Comparison of ENCODE assay signal across 23 cellular contexts in the genomic region with DNA sequence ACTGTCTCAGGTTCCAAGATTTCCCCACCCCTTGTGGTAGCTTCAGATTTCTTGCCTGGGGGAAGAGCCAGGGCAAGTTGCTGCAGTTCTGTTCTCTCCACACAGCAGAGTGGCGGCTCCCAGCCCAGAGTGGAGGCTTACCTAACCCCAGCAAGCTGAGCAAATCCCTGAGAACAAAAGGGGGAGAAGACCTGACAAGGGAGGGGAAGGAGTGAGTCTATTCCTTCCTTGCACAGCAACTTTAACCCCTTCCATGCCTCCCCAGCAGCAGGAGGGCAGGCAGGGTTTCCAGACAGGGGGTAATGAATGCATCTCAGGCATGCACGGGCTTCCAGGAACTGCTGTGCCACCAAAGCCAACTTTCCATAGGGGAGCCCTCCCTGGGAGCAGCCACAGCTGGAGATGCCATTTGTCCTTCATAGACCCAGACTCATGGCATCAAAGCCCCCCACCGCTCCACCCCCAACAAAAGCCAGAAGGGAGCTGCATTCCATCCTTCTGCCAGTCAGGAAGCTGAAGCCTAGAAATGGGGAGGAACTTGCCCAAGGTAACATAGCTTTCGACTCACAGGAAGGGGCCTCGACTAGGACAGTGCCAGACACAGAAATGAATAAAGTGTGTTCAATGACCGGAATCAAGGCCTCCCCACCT. TPM values are rescaled to one million over a fixed set of nuclear protein-coding genes. Genes with fewer than 3 reads are reported as not detected.
A peak's percentile ranks its signal among the peaks of the same experiment; 100 is the strongest.
DNase-seq lines count a peak whose midpoint lies in the region; ATAC-seq and TF ChIP-seq lines count a peak whose summit lies in the region.
"Had no signal": no experiment of that assay in that cellular context is flagged by ENCODE, and none has a peak within 500 bp of the region (broad histone marks: within the 10 kb centered on the region; RNA-seq: fewer than 3 reads in every experiment).

No MANE protein-coding gene starts in this region.

- POLR2A ChIA-PET in PC-3 (lab: Charles Lee; ENCODE audit: unreplicated experiment) = no interaction called here

- peaks cover 6% of the 10 kb centered on the region for H3F3A ChIP-seq in PC-3 (ENCODE audit: low read length, unreplicated experiment)

- H3K4ac ChIP-seq in mesenchymal stem cell (ENCODE audit: low read depth in 1 of 2, low read length in 2 of 2) = no peak overlapping the region

- no peaks in the 10 kb centered on the region for H3K9me2 ChIP-seq in PC-3 (replicated peaks; ENCODE audit: low read length)

- H2BK5ac ChIP-seq in mesenchymal stem cell (ENCODE audit: low read depth, low read length, poor library complexity, severe bottlenecking) = no peak overlapping the region

- H2AFZ ChIP-seq in PC-3 (ENCODE audit: low read length) = no peak overlapping the region
- H2AFZ ChIP-seq in mesenchymal stem cell (ENCODE audit: low read depth, low read length) = no peak overlapping the region

- DNase-seq in ELF-1 (ENCODE audit: low read depth, low spot score) (peak; percentile 95), PC-3 (peak; percentile 68), mesenchymal stem cell (no peak), DMS153 treated with DMSO at 0.1 percent for 48 hours (lab: John Stamatoyannopoulos, UW; ENCODE audit: unreplicated experiment) (no peak), NCI-H2107 treated with DMSO at 0.1 percent for 48 hours (lab: John Stamatoyannopoulos, UW; ENCODE audit: unreplicated experiment) (no peak), cortex of kidney (lab: John Stamatoyannopoulos, UW) (no peak)
- DNase-seq: activated CD4-positive, alpha-beta T cell treated with anti-CD3 and anti-CD28 coated beads, Interleukin-2, amount 50 U/mL, for 4 hours; activated T-cell treated with anti-CD3 and anti-CD28 coated beads, Interleukin-2, amount 50 U/mL, for 24 hours; CD8-positive, alpha-beta memory T cell; effector memory CD4-positive, alpha-beta T cell; EL; foreskin fibroblast; NCI-H187 treated with DMSO at 0.1 percent for 48 hours; NCI-H526 had no signal

- ATAC-seq in PC-3 (peak; percentile 29), GM21723 (IDR thresholded peaks at IDR 0.05; ENCODE audit: unreplicated experiment) (no peak)
- ATAC-seq: HepG2, Panc1 had no signal

- H3K4me2 ChIP-seq in PC-3 (ENCODE audit: low read length) (peak overlapping the region; percentile 31), mesenchymal stem cell (ENCODE audit: low read length, poor library complexity, severe bottlenecking) (no peak overlapping the region)

- BruUV-seq in PC-3 (replicated peaks; lab: Mats Ljungman, UMichigan) = no TSS peak

- H4K8ac ChIP-seq in mesenchymal stem cell (ENCODE audit: low read length) = no peak overlapping the region

- H4K91ac ChIP-seq in mesenchymal stem cell (ENCODE audit: low read length) = no peak overlapping the region

- H3K27ac ChIP-seq in PC-3 (ENCODE audit: low read length) (no peak overlapping the region), ectodermal cell (ENCODE audit: insufficient read depth, low read depth, low read length, poor library complexity, severe bottlenecking) (peak overlapping the region; percentile 59), mesenchymal stem cell (ENCODE audit: low read length, poor library complexity, severe bottlenecking) (peak overlapping the region; percentile 34)
- H3K27ac ChIP-seq: cardiac muscle cell, right atrium auricular region had no signal

- no peaks in the 10 kb centered on the region for H3K79me2 ChIP-seq in PC-3 (ENCODE audit: low read length)

- no peak for TF ChIP-seq CTCF in PC-3 (conservative IDR thresholded peaks at IDR 0.05; ENCODE audit: low read depth, low read length)

- CTCF ChIA-PET in PC-3 (lab: Charles Lee) = interaction anchor here (0.6 to 0.8 kb wide), 2 partner anchors 32 to 332 kb away, joined by 3 read pairs; no protein-coding TSS in a partner anchor

- H3K4me1 ChIP-seq in PC-3 (ENCODE audit: insufficient read depth, low read length) (peaks cover 57% of the 10 kb centered on the region), ectodermal cell (ENCODE audit: control insufficient read depth, insufficient read depth, low read length) (peaks cover 33% of the 10 kb centered on the region), mesenchymal stem cell (ENCODE audit: control insufficient read depth, insufficient read depth, low read depth, low read length) (peaks cover 20% of the 10 kb centered on the region)
- H3K4me1 ChIP-seq: HAP-1 had no signal

- H3K36me3 ChIP-seq in PC-3 (ENCODE audit: low read depth, low read length) = no peaks in the 10 kb centered on the region
- no peaks in the 10 kb centered on the region for H3K36me3 ChIP-seq in ectodermal cell (ENCODE audit: control insufficient read depth, insufficient read depth, low read length)
- H3K36me3 ChIP-seq in mesenchymal stem cell (ENCODE audit: control insufficient read depth in 1 of 2, insufficient read depth in 2 of 2, low read depth in 1 of 2, low read length in 2 of 2) = no peaks in the 10 kb centered on the region
- H3K36me3 ChIP-seq: cardiac muscle cell, HAP-1, right atrium auricular region had no signal

- no peak overlapping the region for H2BK120ac ChIP-seq in mesenchymal stem cell (ENCODE audit: low read depth, low read length)

- peak overlapping the region; percentile 21 for H2AK5ac ChIP-seq in mesenchymal stem cell (ENCODE audit: low read length, severe bottlenecking)

- H2BK15ac ChIP-seq in mesenchymal stem cell (ENCODE audit: low read depth, poor library complexity, severe bottlenecking) = no peak overlapping the region

- intact Hi-C loops in PC-3 (cut with micrococcal nuclease) = no loop called here

- 17 to 21% methylated on average over 6 of the region's 6 CpGs for WGBS in ectodermal cell, 2 experiments
- 38% methylated on average over 6 of the region's 6 CpGs for WGBS in mesenchymal stem cell

- no peak overlapping the region for H3K23ac ChIP-seq in mesenchymal stem cell (ENCODE audit: low read length in 2 of 2)

- H3K79me1 ChIP-seq in mesenchymal stem cell (replicated peaks; ENCODE audit: low read length, poor library complexity, severe bottlenecking) = no peaks in the 10 kb centered on the region

- H2BK12ac ChIP-seq in mesenchymal stem cell (ENCODE audit: low read length in 2 of 2) = no peak overlapping the region

- H3K4me3 ChIP-seq in PC-3 (ENCODE audit: low read length) (no peak overlapping the region), ectodermal cell (ENCODE audit: insufficient read depth, low read depth, low read length) (no peak overlapping the region), mesenchymal stem cell (ENCODE audit: insufficient read depth in 1 of 2, low read depth in 1 of 2, low read length in 2 of 2) (no peak overlapping the region)
- H3K4me3 ChIP-seq: cardiac muscle cell, HAP-1, right atrium auricular region had no signal

- no peak overlapping the region for H3K14ac ChIP-seq in mesenchymal stem cell (ENCODE audit: low read length in 2 of 2)

- H4K20me1 ChIP-seq in PC-3 (ENCODE audit: low read length) = no peaks in the 10 kb centered on the region

- no peak overlapping the region for H3K18ac ChIP-seq in mesenchymal stem cell (ENCODE audit: low read depth in 1 of 2, low read length in 2 of 2)

- H3K9me3 ChIP-seq in PC-3 (ENCODE audit: low read length) (no peaks in the 10 kb centered on the region), ectodermal cell (ENCODE audit: control insufficient read depth, low read length) (no peaks in the 10 kb centered on the region), mesenchymal stem cell (ENCODE audit: control insufficient read depth, low read length) (no peaks in the 10 kb centered on the region)
- H3K9me3 ChIP-seq: HAP-1, right atrium auricular region had no signal

- H3K9ac ChIP-seq in PC-3 (ENCODE audit: low read length) (no peak overlapping the region), mesenchymal stem cell (ENCODE audit: low read length) (no peak overlapping the region)

- H3K27me3 ChIP-seq in PC-3 (ENCODE audit: low read length) (no peaks in the 10 kb centered on the region), ectodermal cell (ENCODE audit: control insufficient read depth, insufficient read depth, low read length, poor library complexity, severe bottlenecking) (no peaks in the 10 kb centered on the region), mesenchymal stem cell (ENCODE audit: control insufficient read depth in 1 of 2, insufficient read depth in 1 of 2, low read length in 2 of 2) (peaks cover 0 to 63% of the 10 kb centered on the region in 2 experiments)
- H3K27me3 ChIP-seq: cardiac muscle cell, right atrium auricular region had no signal

RNA-seq across cellular contexts. Expression of gene FAT2, which starts 28.8 kb away (rescaled TPM):
- total RNA-seq in PC-3 (2014; rRNA removed) = not detected in 2 replicates
- 0.80 TPM for polyA plus RNA-seq in ectodermal cell (2013, experiment 1 of 4)
- 1.0 TPM for polyA plus RNA-seq in ectodermal cell (2013, experiment 2 of 4)
- polyA plus RNA-seq in ectodermal cell (2013, experiment 3 of 4) = 0.53 TPM
- polyA plus RNA-seq in ectodermal cell (2013, experiment 4 of 4) = 0.77 TPM
- polyA plus RNA-seq in mesenchymal stem cell (2013, experiment 1 of 2) = not detected
- polyA plus RNA-seq in mesenchymal stem cell (2013, experiment 2 of 2) = not detected
- total RNA-seq: CD8-positive, alpha-beta memory T cell; HepG2; lung microvascular endothelial cell; neural crest cell; right atrium auricular region had no signal
- polyA plus RNA-seq: CD8-positive, alpha-beta memory T cell; HepG2 had no signal

Comparison
In these comparisons a context has a peak if more than half of its experiments do, and no peak if none do; other contexts are left out.
1. DNase-seq: peak in ELF-1 (single experiment) and PC-3 (single experiment); none in mesenchymal stem cell (single experiment), DMS153 treated with DMSO at 0.1 percent for 48 hours (single experiment), NCI-H2107 treated with DMSO at 0.1 percent for 48 hours (single experiment) and cortex of kidney (single experiment).